Comparison of ENCODE assay signal across 7 cellular contexts in the genomic region with DNA sequence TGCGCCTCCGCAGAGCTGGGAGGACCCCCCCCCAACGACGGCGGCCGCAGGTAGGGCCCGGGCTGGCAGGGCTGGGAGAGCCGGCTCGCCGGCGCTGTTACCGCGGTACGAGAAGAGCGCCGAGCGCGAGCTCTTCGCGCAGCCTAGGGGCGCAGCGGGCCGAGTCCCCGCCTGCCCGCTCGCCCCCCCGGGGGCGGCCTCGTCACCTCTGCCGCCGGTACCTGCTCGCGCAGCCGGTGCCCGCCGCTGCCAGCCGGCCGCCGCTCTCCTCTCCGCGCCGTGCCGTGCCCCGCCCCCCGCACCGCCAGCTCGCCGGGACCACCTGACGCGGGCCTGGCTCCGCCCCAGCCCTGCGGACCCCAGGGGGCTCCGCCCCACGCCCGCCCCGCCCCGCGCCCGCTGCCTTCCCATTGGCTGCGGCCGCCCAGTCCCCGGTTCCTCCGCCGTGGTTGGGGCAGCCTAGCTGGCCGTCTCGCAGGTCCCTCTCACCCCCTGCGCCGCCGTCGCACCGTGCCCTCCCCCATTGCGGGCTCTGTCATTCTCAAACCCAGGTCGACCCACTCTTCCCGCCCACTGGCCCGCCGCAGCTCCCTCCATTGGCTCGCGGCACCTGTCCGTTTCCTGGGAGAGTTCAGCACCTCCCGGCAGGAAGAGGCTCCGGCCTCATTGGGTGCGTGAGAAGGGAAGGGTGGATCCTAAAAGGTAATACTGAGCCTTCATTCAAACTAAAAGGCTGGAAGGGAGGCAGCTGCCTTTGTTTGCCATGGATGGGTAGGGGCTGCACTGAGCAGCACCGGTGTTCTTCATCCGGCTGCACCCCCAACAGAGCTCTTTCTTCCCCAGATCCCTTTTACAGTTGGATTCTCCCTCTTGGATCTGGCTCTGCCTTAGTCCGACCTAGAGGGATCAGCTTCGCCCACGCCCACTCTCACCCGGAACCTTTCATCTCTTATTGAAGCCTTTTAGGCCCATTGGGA. TPM values are rescaled to one million over a fixed set of nuclear protein-coding genes. Genes with fewer than 3 reads are reported as not detected.
DNase-seq lines count a peak whose midpoint lies in the region; ATAC-seq and TF ChIP-seq lines count a peak whose summit lies in the region.

A gene (minus strand): TSS at position 276 of the 977 bp plus-strand sequence. CDS start 342 bp downstream, outside the sequence.

- TF ChIP-seq CTCF in body of pancreas (IDR thresholded peaks at IDR 0.05), result peak in 1 of 7 experiments; percentile 0

- H3K9me3 ChIP-seq in body of pancreas, result no peaks in the 10 kb centered on the region
- H3K9me3 ChIP-seq in iPS-18a (ENCODE audit: control insufficient read depth, low read depth, low read length), result no peaks in the 10 kb centered on the region
- no peaks in the 10 kb centered on the region for H3K9me3 ChIP-seq in skeletal muscle tissue (ENCODE audit: control insufficient read depth in 3 of 3, low read length in 3 of 3)

- WGBS in body of pancreas, 2 donors, result 1 to 6% methylated on average over 9 to 79 of the region's 88 CpGs

- H3K4me3 ChIP-seq in body of pancreas (peak within 1 kb of the TSS; percentile 45 to 93), iPS-18a (ENCODE audit: low read length) (peak within 1 kb of the TSS; percentile 80), skeletal muscle tissue (ENCODE audit: low read length in 3 of 3) (peak within 1 kb of the TSS; percentile 67 to 76 (median 69))

- H3K9ac ChIP-seq in iPS-18a (ENCODE audit: low read length) (peak within 1 kb of the TSS; percentile 73), skeletal muscle tissue (ENCODE audit: low read depth in 1 of 3, low read length in 3 of 3) (peak within 1 kb of the TSS in 2 of 3 donors; percentile 62 to 74)

- intact Hi-C loops in body of pancreas (cut with DNase I), result no loop called here

- ATAC-seq in GM18517 (IDR thresholded peaks at IDR 0.05; ENCODE audit: unreplicated experiment), result peak; percentile 83
- ATAC-seq in HG02981 (IDR thresholded peaks at IDR 0.05; ENCODE audit: unreplicated experiment), result peak; percentile 86
- peak; percentile 95 for ATAC-seq in body of pancreas

- peak; percentile 17 to 43 (median 36) for TF ChIP-seq POLR2A in body of pancreas (IDR thresholded peaks at IDR 0.05)

- H3K27me3 ChIP-seq in body of pancreas (no peaks in the 10 kb centered on the region), iPS-18a (ENCODE audit: control insufficient read depth, insufficient read depth, low read length) (no peaks in the 10 kb centered on the region), skeletal muscle tissue (ENCODE audit: control insufficient read depth in 3 of 3, insufficient read depth in 3 of 3, low read length in 3 of 3) (peaks cover 0 to 3% (median 0%) of the 10 kb centered on the region in 3 donors)

- peak within 1 kb of the TSS; percentile 87 to 92 (median 90) for H3K27ac ChIP-seq in body of pancreas
- H3K27ac ChIP-seq in iPS-18a (ENCODE audit: low read length), result peak within 1 kb of the TSS; percentile 50
- H3K27ac ChIP-seq in skeletal muscle tissue (ENCODE audit: low read depth, low read length), result peak within 1 kb of the TSS; percentile 19

- peak; percentile 83 for DNase-seq in NCI-H2029 (lab: John Stamatoyannopoulos, UW)
- DNase-seq in T1000 (lab: John Stamatoyannopoulos, UW), result peak; percentile 95
- peak; percentile 97 to 98 (median 98) for DNase-seq in body of pancreas

- no peaks in the 10 kb centered on the region for H3K36me3 ChIP-seq in body of pancreas (replicated peaks in 1 of 2; ENCODE audit: insufficient read depth in 1 of 2, low read depth in 2 of 2)
- no peaks in the 10 kb centered on the region for H3K36me3 ChIP-seq in iPS-18a (ENCODE audit: control insufficient read depth, low read depth, low read length)
- H3K36me3 ChIP-seq in skeletal muscle tissue (ENCODE audit: control insufficient read depth in 3 of 3, insufficient read depth in 3 of 3, low read length in 3 of 3), result no peaks in the 10 kb centered on the region

- H3K4me1 ChIP-seq in body of pancreas (peaks cover 13% of the 10 kb centered on the region), iPS-18a (ENCODE audit: control insufficient read depth, low read depth, low read length) (peaks cover 20% of the 10 kb centered on the region), skeletal muscle tissue (ENCODE audit: control insufficient read depth in 3 of 3, insufficient read depth in 3 of 3, low read length in 3 of 3) (peaks cover 2 to 12% (median 9%) of the 10 kb centered on the region in 3 donors)

RNA-seq across cellular contexts. Expression of the gene that starts here (rescaled TPM):
- total RNA-seq in body of pancreas (10 to 100 TPM in 1 of 2 donors, 1 to 10 TPM in 1; 5.4 to 10.9 TPM), skeletal muscle tissue (under 0.01 TPM)

Comparison
In these comparisons a context has a peak if more than half of its experiments do, and no peak if none do; other contexts are left out.
1. Peak in every context shown above with its lines: DNase-seq, ATAC-seq, H3K4me3 ChIP-seq and H3K27ac ChIP-seq.
2. H3K27ac ChIP-seq: peak in every context shown above with its lines; median percentile 90 in body of pancreas; 50 in iPS-18a; 19 in skeletal muscle tissue.